Comparison of ENCODE assay signal across 9 cellular contexts in genomic region chrX:133575501-133575900, GRCh38.
"Had no signal": no experiment of that assay in that cellular context is flagged by ENCODE, and none has a peak within 500 bp of the region (broad histone marks: within the 10 kb centered on the region; RNA-seq: fewer than 3 reads in every experiment).

No MANE protein-coding gene starts in this region.

- H3K4me2 ChIP-seq: GM23338 had no signal

- H3K27ac ChIP-seq: HL-60 had no signal

- H3K4me3 Mint-ChIP-seq: GM23338, H9 had no signal

- H3K4me3 ChIP-seq: GM23338, K562 had no signal

- H3K9me3 Mint-ChIP-seq: GM23338 had no signal

- ATAC-seq: GM23338, K562 had no signal

- FAIRE-seq: H1, H54, K562 had no signal

- DNase-seq: H9, HCEC 1CT, IMR-90, KG1 had no signal

- H2AFZ ChIP-seq: GM23338 had no signal

- H3K27ac Mint-ChIP-seq: GM23338, H9 had no signal
